Comparison of ENCODE assay signal across 31 cellular contexts in the genomic region with DNA sequence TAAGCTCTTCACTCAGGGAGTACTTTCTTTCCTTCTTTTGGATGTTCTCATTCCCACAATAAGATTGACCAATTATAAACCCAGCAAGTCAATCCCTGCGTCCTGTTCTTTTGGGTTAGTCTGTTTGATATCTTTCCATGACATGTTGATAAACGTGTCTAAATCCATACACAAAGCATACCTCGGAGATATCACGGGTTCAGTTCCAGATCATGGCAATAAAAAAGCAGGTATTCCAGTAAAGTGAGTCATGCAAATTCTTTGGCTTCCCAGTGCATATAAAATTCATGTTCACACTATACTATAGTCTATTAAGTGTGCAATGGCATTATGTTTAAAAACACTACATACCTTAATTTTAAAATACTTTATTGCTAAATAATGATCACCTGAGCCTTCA.
"Had no signal": no experiment of that assay in that cellular context is flagged by ENCODE, and none has a peak within 500 bp of the region (broad histone marks: within the 10 kb centered on the region; RNA-seq: fewer than 3 reads in every experiment).

No MANE protein-coding gene starts in this region.

- H3K4me3 ChIP-seq: esophagus muscularis mucosa, gastrocnemius medialis, left ventricle myocardium inferior, lung, right lobe of liver, skin epidermis, thoracic aorta, upper lobe of right lung had no signal

- DNase-seq: activated CD4-positive, alpha-beta memory T cell treated with anti-CD3 and anti-CD28 coated beads for 36 hours; activated CD4-positive, alpha-beta T cell treated with anti-CD3 and anti-CD28 coated beads, Interleukin-2, amount 10 ng/mL, durations not matched to agents 24 days and 14 days; activated CD4-positive, CD25-positive, alpha-beta regulatory T cell treated with anti-CD3 and anti-CD28 coated beads, Interleukin-2, amount 50 U/mL, for 72 hours; activated CD8-positive, alpha-beta memory T cell treated with anti-CD3 and anti-CD28 coated beads, Interleukin-2, amount 50 U/mL, for 4 hours; activated effector memory CD4-positive, alpha-beta T cell treated with anti-CD3 and anti-CD28 coated beads, Interleukin-2, amount 50 U/mL, for 16 hours; activated naive CD4-positive, alpha-beta T cell treated with anti-CD3 and anti-CD28 coated beads for 36 hours; activated naive CD8-positive, alpha-beta T cell treated with anti-CD3 and anti-CD28 coated beads, Interleukin-2, amount 10 ng/mL, durations not matched to agents 7 days and 5 days; activated T-cell treated with anti-CD3 and anti-CD28 coated beads, Interleukin-2, amount 50 U/mL, for 1 hour; amniotic stem cell; brain microvascular endothelial cell; caudate nucleus; gastrocnemius medialis; glutamatergic neuron; islet precursor cell; left ventricle myocardium inferior; mesendoderm; posterior cingulate gyrus; right lobe of liver; stimulated activated CD4-positive, alpha-beta T cell treated with anti-CD3 and anti-CD28 coated beads, Interleukin-12 subunit alpha, Interleukin-12 subunit beta, amount 100 ng/mL, for 4 hours; stimulated activated CD4-positive, alpha-beta T cell treated with anti-CD3 and anti-CD28 coated beads, Interleukin-4, amount 100 ng/mL, for 1 hour; stimulated activated naive CD8-positive, alpha-beta T cell treated with anti-CD3 and anti-CD28 coated beads, Interleukin-15, Interleukin-2, amounts not matched to agents 100 U/mL and 50 U/mL, for 24 hours; SW 1271; T-helper 17 cell; T1000; upper lobe of right lung had no signal

- ATAC-seq: gastrocnemius medialis; right lobe of liver; stimulated activated naive CD8-positive, alpha-beta T cell treated with anti-CD3 and anti-CD28 coated beads, Interleukin-15, Interleukin-2, amounts not matched to agents 100 U/mL and 50 U/mL, for 24 hours; T-helper 17 cell; upper lobe of right lung had no signal

- H3K4me3 Mint-ChIP-seq: activated CD4-positive, alpha-beta memory T cell treated with anti-CD3 and anti-CD28 coated beads for 36 hours; activated CD4-positive, alpha-beta T cell treated with anti-CD3 and anti-CD28 coated beads, Interleukin-2, amount 10 ng/mL, durations not matched to agents 24 days and 14 days; activated naive CD4-positive, alpha-beta T cell treated with anti-CD3 and anti-CD28 coated beads for 36 hours; activated naive CD8-positive, alpha-beta T cell treated with anti-CD3 and anti-CD28 coated beads, Interleukin-2, amount 10 ng/mL, durations not matched to agents 7 days and 5 days; activated T-helper 1 cell treated with anti-CD3 and anti-CD28 coated beads, Interleukin-12 subunit alpha, Interleukin-12 subunit beta, Interleukin-2, Interleukin-4 antibody, amounts not matched to agents 30 ng/mL and 10 ng/mL and 1 ng/mL, durations not matched to agents 14 hours and 24 hours and 36 hours; nephron; T-helper 17 cell had no signal

- H3K27ac ChIP-seq: brain microvascular endothelial cell, esophagus muscularis mucosa, gastrocnemius medialis, left ventricle myocardium inferior, right lobe of liver, skin epidermis, thoracic aorta, upper lobe of right lung had no signal

- H3K27me3 Mint-ChIP-seq: activated CD4-positive, alpha-beta memory T cell treated with anti-CD3 and anti-CD28 coated beads for 36 hours; activated CD4-positive, alpha-beta T cell treated with anti-CD3 and anti-CD28 coated beads, Interleukin-2, amount 10 ng/mL, durations not matched to agents 24 days and 14 days; activated naive CD8-positive, alpha-beta T cell treated with anti-CD3 and anti-CD28 coated beads, Interleukin-2, amount 10 ng/mL, durations not matched to agents 7 days and 5 days; T-helper 17 cell had no signal

- H3K9me3 ChIP-seq: esophagus muscularis mucosa, gastrocnemius medialis, left ventricle myocardium inferior, right lobe of liver, thoracic aorta, upper lobe of right lung had no signal

- H3K36me3 Mint-ChIP-seq: activated CD4-positive, alpha-beta memory T cell treated with anti-CD3 and anti-CD28 coated beads for 36 hours; activated naive CD8-positive, alpha-beta T cell treated with anti-CD3 and anti-CD28 coated beads, Interleukin-2, amount 10 ng/mL, durations not matched to agents 7 days and 5 days had no signal

- H3K4me1 Mint-ChIP-seq: activated CD4-positive, alpha-beta T cell treated with anti-CD3 and anti-CD28 coated beads, Interleukin-2, amount 10 ng/mL, durations not matched to agents 24 days and 14 days; activated naive CD8-positive, alpha-beta T cell treated with anti-CD3 and anti-CD28 coated beads, Interleukin-2, amount 10 ng/mL, durations not matched to agents 7 days and 5 days; nephron; T-helper 17 cell had no signal

- H3K27me3 ChIP-seq: brain microvascular endothelial cell, esophagus muscularis mucosa, gastrocnemius medialis, right lobe of liver, upper lobe of right lung had no signal

- H3K36me3 ChIP-seq: brain microvascular endothelial cell, gastrocnemius medialis, right lobe of liver, upper lobe of right lung had no signal

- H3K4me1 ChIP-seq: esophagus muscularis mucosa, gastrocnemius medialis, left ventricle myocardium inferior, right lobe of liver, upper lobe of right lung had no signal

- H3K27ac Mint-ChIP-seq: activated CD4-positive, alpha-beta memory T cell treated with anti-CD3 and anti-CD28 coated beads for 36 hours; activated CD4-positive, alpha-beta T cell treated with anti-CD3 and anti-CD28 coated beads, Interleukin-2, amount 10 ng/mL, durations not matched to agents 24 days and 14 days; activated naive CD4-positive, alpha-beta T cell treated with anti-CD3 and anti-CD28 coated beads for 36 hours; activated naive CD8-positive, alpha-beta T cell treated with anti-CD3 and anti-CD28 coated beads, Interleukin-2, amount 10 ng/mL, durations not matched to agents 7 days and 5 days; activated T-helper 1 cell treated with anti-CD3 and anti-CD28 coated beads, Interleukin-12 subunit alpha, Interleukin-12 subunit beta, Interleukin-2, Interleukin-4 antibody, amounts not matched to agents 30 ng/mL and 10 ng/mL and 1 ng/mL, durations not matched to agents 14 hours and 24 hours and 36 hours; nephron; T-helper 17 cell had no signal
